Comparison of ENCODE assay signal across 1 cellular context in the genomic region with DNA sequence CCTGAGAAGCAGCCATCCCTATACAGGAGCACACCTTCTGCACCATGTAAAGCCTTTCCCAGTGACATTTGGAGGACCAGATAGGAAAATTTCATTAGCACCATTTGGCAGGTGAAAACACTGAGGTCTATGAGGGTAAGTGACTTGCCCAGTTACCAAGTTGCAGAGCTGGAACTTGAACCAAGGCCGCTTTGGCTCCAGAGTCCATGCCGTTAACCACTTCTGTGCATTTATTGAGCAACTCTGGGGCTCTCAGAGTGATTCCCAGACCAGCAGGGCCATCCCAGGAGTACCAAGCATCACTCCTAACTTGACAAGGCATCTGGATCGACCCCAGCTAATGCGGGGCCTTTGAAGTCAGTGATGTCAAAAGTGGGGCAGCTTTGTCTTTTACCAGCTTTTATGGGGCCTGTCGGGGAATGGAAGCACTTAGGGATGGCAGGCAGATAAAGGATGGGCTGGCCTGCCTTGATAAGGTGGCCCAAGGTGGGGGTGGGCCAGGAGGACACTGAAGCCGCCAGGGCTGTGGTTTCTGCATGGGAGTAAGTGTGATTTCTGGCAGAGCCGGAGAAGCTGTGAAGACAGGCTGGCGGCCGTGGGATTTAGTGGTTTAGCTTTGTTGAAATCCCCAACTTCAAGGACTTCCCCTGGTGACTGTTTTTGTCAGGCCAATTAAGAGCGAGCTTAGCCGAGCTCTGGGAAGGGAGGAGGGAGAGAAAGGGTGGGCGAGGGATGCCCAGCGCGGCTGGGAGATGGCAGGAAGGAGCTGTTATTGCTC.
TF ChIP-seq lines count a peak whose summit lies in the region.

No MANE protein-coding gene starts in this region.

TF ChIP-seq in K562, 482 proteins besides CTCF, POLR2A, EP300 and RAD21 (continued from another document and continues in another):
- TF ChIP-seq E4F1 (CRISPR knock-in tag; IDR thresholded peaks at IDR 0.05; ENCODE audit: borderline replicate concordance) (no peak), ZNF780A (CRISPR knock-in tag; IDR thresholded peaks at IDR 0.05) (no peak), ZNF583 (CRISPR knock-in tag; IDR thresholded peaks at IDR 0.05) (peak; percentile 35; the same call in 1 of the 2 replicates), TFAP4 (CRISPR knock-in tag; IDR thresholded peaks at IDR 0.05; ENCODE audit: borderline replicate concordance) (peak; percentile 84; the same call in 1 of the 2 replicates), ZNF253 (CRISPR knock-in tag; conservative IDR thresholded peaks at IDR 0.05) (no peak), ILK (tag; IDR thresholded peaks at IDR 0.05; ENCODE audit: borderline replicate concordance, low read depth) (no peak), HSF4 (CRISPR knock-in tag; IDR thresholded peaks at IDR 0.05; ENCODE audit: borderline replicate concordance) (no peak), NUFIP1 (IDR thresholded peaks at IDR 0.05; ENCODE audit: partially characterized antibody) (no peak), LEF1 (IDR thresholded peaks at IDR 0.05) (peak; percentile 98), ZFP36 (IDR thresholded peaks at IDR 0.05; ENCODE audit: low read depth, low read length, partially characterized antibody) (peak; percentile 22), ZNF354B (CRISPR knock-in tag; IDR thresholded peaks at IDR 0.05) (no peak), ZKSCAN3 (CRISPR knock-in tag; IDR thresholded peaks at IDR 0.05) (no peak), U2AF1 (optimal IDR thresholded peaks at IDR 0.05; ENCODE audit: low read depth, low read length) (no peak), ZNF3 (CRISPR knock-in tag; IDR thresholded peaks at IDR 0.05) (no peak), CREB3 (tag; conservative IDR thresholded peaks at IDR 0.05; ENCODE audit: low read depth) (no peak), SMAD1 (IDR thresholded peaks at IDR 0.05; ENCODE audit: low read depth, low read length, partially characterized antibody) (peak; percentile 87), KAT7 (CRISPR knock-in tag; IDR thresholded peaks at IDR 0.05; ENCODE audit: borderline replicate concordance) (no peak), NFE2 (IDR thresholded peaks at IDR 0.05; ENCODE audit: low read depth) (0 out of 2 replicates have a peak, but pooled peaks have one; percentile 25), ATF4 (CRISPR knock-in tag; IDR thresholded peaks at IDR 0.05) (peak; percentile 68), SIX5 (IDR thresholded peaks at IDR 0.05; ENCODE audit: borderline replicate concordance in 1 of 2, insufficient read depth in 1 of 2, low read depth in 1 of 2, low read length in 2 of 2) (no peak), U2AF2 (optimal IDR thresholded peaks at IDR 0.05; ENCODE audit: low read depth, low read length) (no peak), YY1 (IDR thresholded peaks at IDR 0.05; ENCODE audit: borderline replicate concordance in 1 of 3, control insufficient read depth in 1 of 3, extremely low read depth in 1 of 3, insufficient read depth in 3 of 3, insufficient read length in 1 of 3, insufficient replicate concordance in 2 of 3, low read depth in 1 of 3, low read length in 2 of 3) (peak in 2 of 3 experiments; percentile 16 to 44), MAZ (CRISPR knock-in tag; conservative IDR thresholded peaks at IDR 0.05 in 1 of 2, IDR thresholded peaks at IDR 0.05 in 1 of 2) (peak; percentile 84 to 88), RAD51 (IDR thresholded peaks at IDR 0.05; ENCODE audit: borderline replicate concordance, low read depth) (peak; percentile 31; the same call in 1 of the 2 replicates), CBX1 (IDR thresholded peaks at IDR 0.05; ENCODE audit: low read depth) (0 out of 2 replicates have a peak, but pooled peaks have one; percentile 41), GATA2 (CRISPR knock-in tag; IDR thresholded peaks at IDR 0.05) (peak; percentile 98), ZNF507 (tag; conservative IDR thresholded peaks at IDR 0.05) (no peak), CC2D1A (IDR thresholded peaks at IDR 0.05) (peak; percentile 94), CREB1 (IDR thresholded peaks at IDR 0.05) (peak; percentile 77), CREB1 (CRISPR knock-in tag; IDR thresholded peaks at IDR 0.05) (no peak), TSHZ1 (CRISPR knock-in tag; IDR thresholded peaks at IDR 0.05) (no peak), RBM14 (IDR thresholded peaks at IDR 0.05; ENCODE audit: borderline replicate concordance, insufficient read depth, low read depth, low read length) (no peak), KAT2B (IDR thresholded peaks at IDR 0.05; ENCODE audit: low read depth, low read length) (no peak), CHD2 (IDR thresholded peaks at IDR 0.05; ENCODE audit: low read depth, low read length) (no peak), RCOR1 (IDR thresholded peaks at IDR 0.05; ENCODE audit: borderline replicate concordance in 1 of 2, low read depth in 2 of 2, low read length in 2 of 2) (peak; percentile 89 to 98; a peak in 3 of 4 replicates), DLX4 (CRISPR knock-in tag; IDR thresholded peaks at IDR 0.05) (no peak), ZNF217 (CRISPR knock-in tag; IDR thresholded peaks at IDR 0.05) (no peak), CBX8 (IDR thresholded peaks at IDR 0.05; ENCODE audit: borderline replicate concordance, extremely low read depth, low read depth, low read length, poor library complexity, severe bottlenecking) (no peak), NELFE (IDR thresholded peaks at IDR 0.05; ENCODE audit: insufficient read depth, insufficient read length) (no peak), NFXL1 (CRISPR knock-in tag; IDR thresholded peaks at IDR 0.05) (no peak), SIN3A (IDR thresholded peaks at IDR 0.05; ENCODE audit: borderline replicate concordance in 2 of 2, control insufficient read depth in 1 of 2, low read depth in 2 of 2, low read length in 2 of 2) (no peak), ZBTB17 (CRISPR knock-in tag; IDR thresholded peaks at IDR 0.05) (peak; percentile 63; the same call in 1 of the 2 replicates)
- TF ChIP-seq, protein P1, sequence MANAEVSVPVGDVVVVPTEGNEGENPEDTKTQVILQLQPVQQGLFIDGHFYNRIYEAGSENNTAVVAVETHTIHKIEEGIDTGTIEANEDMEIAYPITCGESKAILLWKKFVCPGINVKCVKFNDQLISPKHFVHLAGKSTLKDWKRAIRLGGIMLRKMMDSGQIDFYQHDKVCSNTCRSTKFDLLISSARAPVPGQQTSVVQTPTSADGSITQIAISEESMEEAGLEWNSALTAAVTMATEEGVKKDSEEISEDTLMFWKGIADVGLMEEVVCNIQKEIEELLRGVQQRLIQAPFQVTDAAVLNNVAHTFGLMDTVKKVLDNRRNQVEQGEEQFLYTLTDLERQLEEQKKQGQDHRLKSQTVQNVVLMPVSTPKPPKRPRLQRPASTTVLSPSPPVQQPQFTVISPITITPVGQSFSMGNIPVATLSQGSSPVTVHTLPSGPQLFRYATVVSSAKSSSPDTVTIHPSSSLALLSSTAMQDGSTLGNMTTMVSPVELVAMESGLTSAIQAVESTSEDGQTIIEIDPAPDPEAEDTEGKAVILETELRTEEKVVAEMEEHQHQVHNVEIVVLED (CRISPR knock-in tag; IDR thresholded peaks at IDR 0.05): no peak
- TF ChIP-seq, protein P2, sequence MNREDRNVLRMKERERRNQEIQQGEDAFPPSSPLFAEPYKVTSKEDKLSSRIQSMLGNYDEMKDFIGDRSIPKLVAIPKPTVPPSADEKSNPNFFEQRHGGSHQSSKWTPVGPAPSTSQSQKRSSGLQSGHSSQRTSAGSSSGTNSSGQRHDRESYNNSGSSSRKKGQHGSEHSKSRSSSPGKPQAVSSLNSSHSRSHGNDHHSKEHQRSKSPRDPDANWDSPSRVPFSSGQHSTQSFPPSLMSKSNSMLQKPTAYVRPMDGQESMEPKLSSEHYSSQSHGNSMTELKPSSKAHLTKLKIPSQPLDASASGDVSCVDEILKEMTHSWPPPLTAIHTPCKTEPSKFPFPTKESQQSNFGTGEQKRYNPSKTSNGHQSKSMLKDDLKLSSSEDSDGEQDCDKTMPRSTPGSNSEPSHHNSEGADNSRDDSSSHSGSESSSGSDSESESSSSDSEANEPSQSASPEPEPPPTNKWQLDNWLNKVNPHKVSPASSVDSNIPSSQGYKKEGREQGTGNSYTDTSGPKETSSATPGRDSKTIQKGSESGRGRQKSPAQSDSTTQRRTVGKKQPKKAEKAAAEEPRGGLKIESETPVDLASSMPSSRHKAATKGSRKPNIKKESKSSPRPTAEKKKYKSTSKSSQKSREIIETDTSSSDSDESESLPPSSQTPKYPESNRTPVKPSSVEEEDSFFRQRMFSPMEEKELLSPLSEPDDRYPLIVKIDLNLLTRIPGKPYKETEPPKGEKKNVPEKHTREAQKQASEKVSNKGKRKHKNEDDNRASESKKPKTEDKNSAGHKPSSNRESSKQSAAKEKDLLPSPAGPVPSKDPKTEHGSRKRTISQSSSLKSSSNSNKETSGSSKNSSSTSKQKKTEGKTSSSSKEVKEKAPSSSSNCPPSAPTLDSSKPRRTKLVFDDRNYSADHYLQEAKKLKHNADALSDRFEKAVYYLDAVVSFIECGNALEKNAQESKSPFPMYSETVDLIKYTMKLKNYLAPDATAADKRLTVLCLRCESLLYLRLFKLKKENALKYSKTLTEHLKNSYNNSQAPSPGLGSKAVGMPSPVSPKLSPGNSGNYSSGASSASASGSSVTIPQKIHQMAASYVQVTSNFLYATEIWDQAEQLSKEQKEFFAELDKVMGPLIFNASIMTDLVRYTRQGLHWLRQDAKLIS (CRISPR knock-in tag; IDR thresholded peaks at IDR 0.05): no peak
- TF ChIP-seq, protein P3, sequence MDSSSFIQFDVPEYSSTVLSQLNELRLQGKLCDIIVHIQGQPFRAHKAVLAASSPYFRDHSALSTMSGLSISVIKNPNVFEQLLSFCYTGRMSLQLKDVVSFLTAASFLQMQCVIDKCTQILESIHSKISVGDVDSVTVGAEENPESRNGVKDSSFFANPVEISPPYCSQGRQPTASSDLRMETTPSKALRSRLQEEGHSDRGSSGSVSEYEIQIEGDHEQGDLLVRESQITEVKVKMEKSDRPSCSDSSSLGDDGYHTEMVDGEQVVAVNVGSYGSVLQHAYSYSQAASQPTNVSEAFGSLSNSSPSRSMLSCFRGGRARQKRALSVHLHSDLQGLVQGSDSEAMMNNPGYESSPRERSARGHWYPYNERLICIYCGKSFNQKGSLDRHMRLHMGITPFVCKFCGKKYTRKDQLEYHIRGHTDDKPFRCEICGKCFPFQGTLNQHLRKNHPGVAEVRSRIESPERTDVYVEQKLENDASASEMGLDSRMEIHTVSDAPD (CRISPR knock-in tag; IDR thresholded peaks at IDR 0.05): no peak
